In genomic region chr15:99669250-99669649, GRCh38 we compare ENCODE assay signal across 20 cellular contexts.
DNase-seq lines count a peak whose midpoint lies in the region; ATAC-seq and TF ChIP-seq lines count a peak whose summit lies in the region.
"Had no signal": no experiment of that assay in that cellular context is flagged by ENCODE, and none has a peak within 500 bp of the region (broad histone marks: within the 10 kb centered on the region; RNA-seq: fewer than 3 reads in every experiment).

No MANE protein-coding gene starts in this region.

- DNase-seq in T-helper 17 cell (no peak), left ventricle myocardium inferior (no peak), HCEC 1CT (no peak)
- no peak for DNase-seq in naive thymus-derived CD4-positive, alpha-beta T cell
- DNase-seq in activated T-cell treated with anti-CD3 and anti-CD28 coated beads, Interleukin-2, amount 50 U/mL, for 24 hours = no peak
- no peak for DNase-seq in activated T-cell treated with anti-CD3 and anti-CD28 coated beads, Interleukin-2, amount 50 U/mL, for 4 hours
- DNase-seq: IMR-90, Kasumi-1, NCI-H1417, NCI-H1930, NCI-H2171 treated with DMSO at 0.1 percent for 48 hours, NCI-H510A, NCI-H82, Peyer's patch had no signal

- H3K4me1 ChIP-seq in left ventricle myocardium inferior = peaks cover 68% of the 10 kb centered on the region
- no peaks in the 10 kb centered on the region for H3K4me1 ChIP-seq in naive thymus-derived CD4-positive, alpha-beta T cell (ENCODE audit: control insufficient read depth in 2 of 2, insufficient read depth in 2 of 2, low read length in 2 of 2)
- H3K4me1 ChIP-seq: A549, HAP-1, Peyer's patch had no signal

- H3K9me3 ChIP-seq in T-helper 17 cell (ENCODE audit: control insufficient read depth, low read length, poor library complexity, severe bottlenecking) (no peaks in the 10 kb centered on the region), left ventricle myocardium inferior (replicated peaks) (no peaks in the 10 kb centered on the region)
- H3K9me3 ChIP-seq in naive thymus-derived CD4-positive, alpha-beta T cell (ENCODE audit: control insufficient read depth in 2 of 3, low read length in 3 of 3) = no peaks in the 10 kb centered on the region
- H3K9me3 ChIP-seq: A549, HAP-1, Peyer's patch had no signal

- no peak for ATAC-seq in T-helper 17 cell
- no peak for ATAC-seq in naive thymus-derived CD4-positive, alpha-beta T cell
- no peak for ATAC-seq in activated T-cell treated with anti-CD3 and anti-CD28 coated beads, Interleukin-2, amount 50 U/mL, for 4 hours
- no peak for ATAC-seq in GM21360 (IDR thresholded peaks at IDR 0.05; ENCODE audit: unreplicated experiment)
- ATAC-seq: A549, GM12878 had no signal

- H3K4me3 ChIP-seq in left ventricle myocardium inferior = no peak overlapping the region
- no peak overlapping the region for H3K4me3 ChIP-seq in naive thymus-derived CD4-positive, alpha-beta T cell (ENCODE audit: low read length)
- H3K4me3 ChIP-seq: A549, GM12878, HAP-1, Peyer's patch had no signal

- POLR2A ChIA-PET in naive thymus-derived CD4-positive, alpha-beta T cell (lab: Charles Lee) = interaction anchor here (0.6 to 1.0 kb wide), 2 partner anchors 21 to 22 kb away, joined by 3 read pairs; no protein-coding TSS in a partner anchor

- no peaks in the 10 kb centered on the region for H3K4me1 Mint-ChIP-seq in T-helper 17 cell
- peaks cover 0 to 6% (median 0%) of the 10 kb centered on the region in 7 donors for H3K4me1 Mint-ChIP-seq in naive thymus-derived CD4-positive, alpha-beta T cell
- H3K4me1 Mint-ChIP-seq in activated T-cell treated with anti-CD3 and anti-CD28 coated beads, Interleukin-2, amount 50 U/mL, for 24 hours (ENCODE audit: low read depth) = no peaks in the 10 kb centered on the region
- peaks cover 1% of the 10 kb centered on the region for H3K4me1 Mint-ChIP-seq in activated T-cell treated with anti-CD3 and anti-CD28 coated beads, Interleukin-2, amount 50 U/mL, for 4 hours (ENCODE audit: low read depth)

- H3K27me3 ChIP-seq in left ventricle myocardium inferior (ENCODE audit: low read depth) = no peaks in the 10 kb centered on the region
- H3K27me3 ChIP-seq in naive thymus-derived CD4-positive, alpha-beta T cell (ENCODE audit: control insufficient read depth in 2 of 2, insufficient read depth in 2 of 2, low read length in 2 of 2) = no peaks in the 10 kb centered on the region
- H3K27me3 ChIP-seq: Peyer's patch had no signal

- H3K27ac Mint-ChIP-seq in T-helper 17 cell = peak overlapping the region; percentile 30
- peak overlapping the region in 5 of 9 donors; percentile 32 to 86 (median 58) for H3K27ac Mint-ChIP-seq in naive thymus-derived CD4-positive, alpha-beta T cell
- H3K27ac Mint-ChIP-seq in activated T-cell treated with anti-CD3 and anti-CD28 coated beads, Interleukin-2, amount 50 U/mL, for 24 hours = no peak overlapping the region
- H3K27ac Mint-ChIP-seq: CD14-positive monocyte had no signal

- intact Hi-C loops in left ventricle myocardium inferior (cut with micrococcal nuclease) = no loop called here
- intact Hi-C loops in naive thymus-derived CD4-positive, alpha-beta T cell (cut with micrococcal nuclease) = no loop called here

- TF ChIP-seq CTCF in 22Rv1 (IDR thresholded peaks at IDR 0.05) (no peak), left ventricle myocardium inferior (IDR thresholded peaks at IDR 0.05; ENCODE audit: borderline replicate concordance) (no peak)

- peak overlapping the region; percentile 0; the same call in 1 of the 2 replicates for H3K27ac ChIP-seq in 22Rv1
- H3K27ac ChIP-seq in left ventricle myocardium inferior (replicated peaks) = peak overlapping the region; percentile 73
- H3K27ac ChIP-seq in naive thymus-derived CD4-positive, alpha-beta T cell (ENCODE audit: low read depth, low read length) = no peak overlapping the region
- H3K27ac ChIP-seq: A549, Peyer's patch had no signal

- H3K27me3 Mint-ChIP-seq in T-helper 17 cell = no peaks in the 10 kb centered on the region
- no peaks in the 10 kb centered on the region for H3K27me3 Mint-ChIP-seq in naive thymus-derived CD4-positive, alpha-beta T cell
- no peaks in the 10 kb centered on the region for H3K27me3 Mint-ChIP-seq in activated T-cell treated with anti-CD3 and anti-CD28 coated beads, Interleukin-2, amount 50 U/mL, for 24 hours
- H3K27me3 Mint-ChIP-seq in activated T-cell treated with anti-CD3 and anti-CD28 coated beads, Interleukin-2, amount 50 U/mL, for 4 hours (ENCODE audit: low read depth) = no peaks in the 10 kb centered on the region

- peaks cover 28% of the 10 kb centered on the region for H3K36me3 ChIP-seq in left ventricle myocardium inferior
- peaks cover 0 to 2% (median 2%) of the 10 kb centered on the region in 3 experiments for H3K36me3 ChIP-seq in naive thymus-derived CD4-positive, alpha-beta T cell (ENCODE audit: control insufficient read depth in 2 of 3, insufficient read depth in 3 of 3, low read length in 3 of 3)
- H3K36me3 ChIP-seq: HAP-1 had no signal

- H3K9me3 Mint-ChIP-seq in naive thymus-derived CD4-positive, alpha-beta T cell = peaks cover 0 to 11% (median 0%) of the 10 kb centered on the region in 11 donors
- peaks cover 3% of the 10 kb centered on the region for H3K9me3 Mint-ChIP-seq in activated T-cell treated with anti-CD3 and anti-CD28 coated beads, Interleukin-2, amount 50 U/mL, for 24 hours
- H3K9me3 Mint-ChIP-seq in activated T-cell treated with anti-CD3 and anti-CD28 coated beads, Interleukin-2, amount 50 U/mL, for 4 hours = peaks cover 4% of the 10 kb centered on the region

- no peak overlapping the region for H3K4me3 Mint-ChIP-seq in T-helper 17 cell
- no peak overlapping the region for H3K4me3 Mint-ChIP-seq in naive thymus-derived CD4-positive, alpha-beta T cell
- no peak overlapping the region for H3K4me3 Mint-ChIP-seq in activated T-cell treated with anti-CD3 and anti-CD28 coated beads, Interleukin-2, amount 50 U/mL, for 24 hours
- H3K4me3 Mint-ChIP-seq in activated T-cell treated with anti-CD3 and anti-CD28 coated beads, Interleukin-2, amount 50 U/mL, for 4 hours = no peak overlapping the region
- H3K4me3 Mint-ChIP-seq: CD14-positive monocyte had no signal

- peaks cover under 1% of the 10 kb centered on the region for H3K36me3 Mint-ChIP-seq in T-helper 17 cell (ENCODE audit: low read depth)
- H3K36me3 Mint-ChIP-seq in naive thymus-derived CD4-positive, alpha-beta T cell = peaks cover under 1 to 41% (median 23%) of the 10 kb centered on the region in 5 donors
- peaks cover 58% of the 10 kb centered on the region for H3K36me3 Mint-ChIP-seq in activated T-cell treated with anti-CD3 and anti-CD28 coated beads, Interleukin-2, amount 50 U/mL, for 24 hours (ENCODE audit: low read depth)
- peaks cover 19% of the 10 kb centered on the region for H3K36me3 Mint-ChIP-seq in activated T-cell treated with anti-CD3 and anti-CD28 coated beads, Interleukin-2, amount 50 U/mL, for 4 hours (ENCODE audit: insufficient read depth)

- CTCF ChIA-PET in naive thymus-derived CD4-positive, alpha-beta T cell (lab: Charles Lee) = no interaction called here
